ENCODE assay signal across 8 cellular contexts in genomic region chr1:29335573-29335972, GRCh38.
"Had no signal": no experiment of that assay in that cellular context is flagged by ENCODE, and none has a peak within 500 bp of the region (broad histone marks: within the 10 kb centered on the region; RNA-seq: fewer than 3 reads in every experiment).

No MANE protein-coding gene starts in this region.

- H3K4me3 ChIP-seq: GM23248, GM23338, HAP-1 had no signal

- H3K9me3 ChIP-seq: HAP-1 had no signal

- H3K36me3 ChIP-seq: HAP-1 had no signal

- DNase-seq: GM23248, GOT3, H7, H9, HCEC 1CT, HFFc6 had no signal

- H3K27ac ChIP-seq: GM23248 had no signal
